13 cellular contexts compared by ENCODE assay signal in genomic region chr6:108650781-108651180, GRCh38.
A peak's percentile ranks its signal among the peaks of the same experiment; 100 is the strongest.
DNase-seq lines count a peak whose midpoint lies in the region; ATAC-seq and TF ChIP-seq lines count a peak whose summit lies in the region.
"Had no signal": no experiment of that assay in that cellular context is flagged by ENCODE, and none has a peak within 500 bp of the region (broad histone marks: within the 10 kb centered on the region; RNA-seq: fewer than 3 reads in every experiment).

No MANE protein-coding gene starts in this region.

- peak overlapping the region in 4 of 5 donors; percentile 8 to 33 (median 14) for H3K4me3 Mint-ChIP-seq in immature natural killer cell
- H3K4me3 Mint-ChIP-seq: naive B cell had no signal

- no peaks in the 10 kb centered on the region for H3K36me3 ChIP-seq in tibial artery

- peaks cover 0 to 100% (median 75%) of the 10 kb centered on the region in 4 donors for H3K4me1 ChIP-seq in tibial artery

- H3K27ac Mint-ChIP-seq in immature natural killer cell, result no peak overlapping the region

- ATAC-seq in GM19351 (IDR thresholded peaks at IDR 0.05; ENCODE audit: unreplicated experiment), result no peak
- ATAC-seq: HCT116, Panc1 had no signal

- peaks cover 55 to 76% of the 10 kb centered on the region in 2 donors for H3K4me1 Mint-ChIP-seq in immature natural killer cell

- H3K9me3 ChIP-seq in tibial artery, result no peaks in the 10 kb centered on the region

- H3K36me3 Mint-ChIP-seq in immature natural killer cell, result peaks cover 0 to 4% (median 0%) of the 10 kb centered on the region in 3 donors

- peaks cover 0 to 4% (median 0%) of the 10 kb centered on the region in 3 donors for H3K27me3 Mint-ChIP-seq in immature natural killer cell (ENCODE audit: low read depth in 3 of 3)
- H3K27me3 Mint-ChIP-seq: naive B cell had no signal

- peak overlapping the region; percentile 27; the same call in 1 of the 2 replicates for H3K27ac ChIP-seq in VCaP
- H3K27ac ChIP-seq in tibial artery, result peak overlapping the region; percentile 80 to 85
- H3K27ac ChIP-seq: 22Rv1 had no signal

- intact Hi-C loops in tibial artery (cut with DNase I; ENCODE audit: low total_unique reads), result loop anchor here (10.0 kb wide), 1 partner anchor 46 kb away; no protein-coding TSS in a partner anchor

- H3K9me3 Mint-ChIP-seq in immature natural killer cell, result no peaks in the 10 kb centered on the region
- H3K9me3 Mint-ChIP-seq: naive B cell had no signal

- no peaks in the 10 kb centered on the region for H3K27me3 ChIP-seq in tibial artery

- no peak overlapping the region for H3K4me3 ChIP-seq in tibial artery

- TF ChIP-seq CTCF in VCaP (conservative IDR thresholded peaks at IDR 0.05), result no peak
- TF ChIP-seq CTCF in tibial artery (IDR thresholded peaks at IDR 0.05), result no peak

- DNase-seq in DMS 273 (lab: John Stamatoyannopoulos, UW; ENCODE audit: unreplicated experiment) (peak; percentile 6), DMS 273 treated with DMSO at 0.1 percent for 48 hours (lab: John Stamatoyannopoulos, UW) (no peak), immature natural killer cell (no peak), tibial artery (no peak), NCI-H345 (lab: John Stamatoyannopoulos, UW) (no peak), SW480 (ENCODE audit: low spot score) (no peak)
- DNase-seq: effector memory CD4-positive, alpha-beta T cell; naive B cell had no signal
